10 cellular contexts compared by ENCODE assay signal in the genomic region with DNA sequence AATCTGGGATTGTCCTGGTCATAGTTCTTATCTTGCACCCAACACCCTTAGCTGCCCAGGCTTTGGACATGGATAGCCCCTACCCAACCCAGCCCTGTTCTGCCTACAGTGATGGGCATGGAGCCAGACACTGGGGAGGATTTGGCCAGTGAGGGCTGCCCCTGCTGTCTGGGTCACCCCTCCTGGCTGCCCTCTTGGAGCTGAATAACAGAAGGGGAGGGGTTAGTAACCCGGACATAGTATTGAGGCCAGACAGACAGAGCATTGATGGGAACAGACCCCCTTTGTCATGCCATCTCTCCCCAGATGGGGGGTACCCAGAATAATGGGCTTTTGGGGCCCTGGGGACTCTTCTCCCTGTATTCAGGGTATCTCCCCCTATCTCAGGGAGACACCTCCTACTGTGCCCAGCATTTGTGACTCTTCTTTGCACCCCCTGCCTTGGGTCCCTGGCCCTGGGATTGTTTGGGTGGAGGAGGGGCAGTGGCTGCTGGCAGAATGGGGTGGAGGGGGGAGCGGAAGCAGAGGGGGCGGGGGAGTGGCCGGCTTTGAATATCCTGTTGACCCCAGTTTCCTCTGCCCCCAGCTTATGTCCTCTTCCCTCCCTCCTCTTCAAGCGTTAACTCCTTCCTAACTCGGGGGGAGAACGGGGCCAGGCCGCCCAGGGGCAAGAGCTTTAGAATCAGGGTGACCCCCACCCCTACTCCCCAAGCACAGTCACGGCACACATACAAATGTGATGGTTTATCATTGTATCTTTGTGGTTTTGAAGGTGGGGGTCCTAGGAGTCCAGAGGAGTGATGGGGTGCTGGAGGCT. TPM values are rescaled to one million over a fixed set of nuclear protein-coding genes. Genes with fewer than 3 reads are reported as not detected.
DNase-seq lines count a peak whose midpoint lies in the region; ATAC-seq and TF ChIP-seq lines count a peak whose summit lies in the region.
"Had no signal": no experiment of that assay in that cellular context is flagged by ENCODE, and none has a peak within 500 bp of the region (broad histone marks: within the 10 kb centered on the region; RNA-seq: fewer than 3 reads in every experiment).

No MANE protein-coding gene starts in this region.

- no peaks in the 10 kb centered on the region for H3K27me3 ChIP-seq in mucosa of rectum (ENCODE audit: control insufficient read depth in 2 of 2, insufficient read depth in 2 of 2, low read length in 2 of 2)
- no peaks in the 10 kb centered on the region for H3K27me3 ChIP-seq in thyroid gland
- H3K27me3 ChIP-seq in brain microvascular endothelial cell (replicated peaks) = no peaks in the 10 kb centered on the region

- H3K36me3 Mint-ChIP-seq in activated CD8-positive, alpha-beta memory T cell treated with anti-CD3 and anti-CD28 coated beads, Interleukin-2, amount 10 ng/mL, durations not matched to agents 7 days and 5 days = peaks cover 11% of the 10 kb centered on the region

- H3K27me3 Mint-ChIP-seq in activated CD8-positive, alpha-beta memory T cell treated with anti-CD3 and anti-CD28 coated beads, Interleukin-2, amount 10 ng/mL, durations not matched to agents 7 days and 5 days = no peaks in the 10 kb centered on the region

- H3K9me3 Mint-ChIP-seq in activated CD8-positive, alpha-beta memory T cell treated with anti-CD3 and anti-CD28 coated beads, Interleukin-2, amount 10 ng/mL, durations not matched to agents 7 days and 5 days (ENCODE audit: low read depth) = no peaks in the 10 kb centered on the region

- H3K4me3 ChIP-seq in mucosa of rectum (ENCODE audit: low read length in 2 of 2) = peak overlapping the region in 1 of 2 donors; percentile 82
- no peak overlapping the region for H3K4me3 ChIP-seq in thyroid gland (replicated peaks in 1 of 3)
- H3K4me3 ChIP-seq in brain microvascular endothelial cell (ENCODE audit: low read depth, low read length) = no peak overlapping the region

- H3K9me3 ChIP-seq in mucosa of rectum (ENCODE audit: control insufficient read depth in 2 of 2, low read length in 2 of 2) (no peaks in the 10 kb centered on the region), thyroid gland (no peaks in the 10 kb centered on the region)

- 41 to 42% methylated on average over 9 of the region's 9 CpGs for WGBS in thyroid gland, 2 donors

- H3K27ac ChIP-seq in mucosa of rectum (ENCODE audit: low read depth in 2 of 2, low read length in 2 of 2) (peak overlapping the region; percentile 92 to 95), thyroid gland (peak overlapping the region in 2 of 3 donors; percentile 88 to 95), brain microvascular endothelial cell (no peak overlapping the region)

- peak overlapping the region; percentile 76 for H3K27ac Mint-ChIP-seq in activated CD8-positive, alpha-beta memory T cell treated with anti-CD3 and anti-CD28 coated beads, Interleukin-2, amount 10 ng/mL, durations not matched to agents 7 days and 5 days

- DNase-seq in activated CD8-positive, alpha-beta memory T cell treated with anti-CD3 and anti-CD28 coated beads, Interleukin-2, amount 10 ng/mL, durations not matched to agents 7 days and 5 days = no peak
- no peak for DNase-seq in activated CD8-positive, alpha-beta memory T cell treated with anti-CD3 and anti-CD28 coated beads, Interleukin-2, amount 50 U/mL, for 4 hours
- DNase-seq in dermis blood vessel endothelial cell = peak; percentile 39
- no peak for DNase-seq in thyroid gland
- DNase-seq in brain microvascular endothelial cell = no peak
- DNase-seq: ACHN had no signal

- no peak for ATAC-seq in activated CD8-positive, alpha-beta memory T cell treated with anti-CD3 and anti-CD28 coated beads, Interleukin-2, amount 10 ng/mL, durations not matched to agents 7 days and 5 days
- no peak for ATAC-seq in HG03342 (IDR thresholded peaks at IDR 0.05; ENCODE audit: unreplicated experiment)
- no peak for ATAC-seq in HG03045 (IDR thresholded peaks at IDR 0.05; ENCODE audit: unreplicated experiment)

- no peak overlapping the region for H3K4me3 Mint-ChIP-seq in activated CD8-positive, alpha-beta memory T cell treated with anti-CD3 and anti-CD28 coated beads, Interleukin-2, amount 10 ng/mL, durations not matched to agents 7 days and 5 days

- H3K36me3 ChIP-seq in mucosa of rectum (ENCODE audit: control insufficient read depth in 2 of 2, insufficient read depth in 2 of 2, low read length in 2 of 2) = peaks cover 21 to 33% of the 10 kb centered on the region in 2 donors
- H3K36me3 ChIP-seq in thyroid gland = peaks cover 14 to 21% of the 10 kb centered on the region in 2 donors
- H3K36me3 ChIP-seq in brain microvascular endothelial cell (replicated peaks) = peaks cover 36% of the 10 kb centered on the region

- peaks cover 65% of the 10 kb centered on the region for H3K4me1 Mint-ChIP-seq in activated CD8-positive, alpha-beta memory T cell treated with anti-CD3 and anti-CD28 coated beads, Interleukin-2, amount 10 ng/mL, durations not matched to agents 7 days and 5 days

- H3K9ac ChIP-seq in mucosa of rectum (ENCODE audit: low read depth in 1 of 2, low read length in 2 of 2) = peak overlapping the region in 1 of 2 donors; percentile 91

- CTCF ChIA-PET in activated CD8-positive, alpha-beta memory T cell treated with anti-CD3 and anti-CD28 coated beads, Interleukin-2, amount 10 ng/mL, durations not matched to agents 7 days and 5 days (lab: Charles Lee) = interaction anchor here (0.5 to 1.8 kb wide), 4 partner anchors 10 to 1302 kb away, joined by 3 to 5 read pairs (median 4); no protein-coding TSS in a partner anchor

- intact Hi-C loops in thyroid gland (cut with DNase I) = no loop called here

- no peak for TF ChIP-seq POLR2A in thyroid gland (IDR thresholded peaks at IDR 0.05)

- peaks cover 59 to 75% of the 10 kb centered on the region in 2 donors for H3K4me1 ChIP-seq in mucosa of rectum (ENCODE audit: control insufficient read depth in 2 of 2, insufficient read depth in 2 of 2, low read length in 2 of 2)
- peaks cover 59 to 78% of the 10 kb centered on the region in 2 donors for H3K4me1 ChIP-seq in thyroid gland

- no peak for TF ChIP-seq CTCF in thyroid gland (IDR thresholded peaks at IDR 0.05)
- no peak for TF ChIP-seq CTCF in brain microvascular endothelial cell (IDR thresholded peaks at IDR 0.05; ENCODE audit: low read depth, low read length, missing control alignments)

- in situ Hi-C loops in brain microvascular endothelial cell (cut with HindIII; ENCODE audit: low pct_ligation_motif_present, low sequenced_read_pairs) = no loop called here

RNA-seq across cellular contexts. Expression of a gene that starts 17.0 kb away (rescaled TPM):
- total RNA-seq in activated CD8-positive, alpha-beta memory T cell treated with anti-CD3 and anti-CD28 coated beads, Interleukin-2, amount 10 ng/mL, durations not matched to agents 7 days and 5 days = not detected
- total RNA-seq in dermis blood vessel endothelial cell (3.7 and 4.3 TPM in 2 replicates), thyroid gland (1 to 10 TPM; 1.6 to 3.4 (median 1.7) TPM)
- total RNA-seq: NCI-H460 had no signal

RNA-seq across cellular contexts. Expression of a gene that starts 38.5 kb away (rescaled TPM):
- total RNA-seq in activated CD8-positive, alpha-beta memory T cell treated with anti-CD3 and anti-CD28 coated beads, Interleukin-2, amount 10 ng/mL, durations not matched to agents 7 days and 5 days = 10 to 100 TPM; 29.9 to 39.5 TPM
- total RNA-seq in dermis blood vessel endothelial cell (9.7 and 13.6 TPM in 2 replicates), thyroid gland (10 to 100 TPM; 20.0 to 60.9 (median 35.2) TPM)

RNA-seq across cellular contexts. Expression of a gene that starts 59.8 kb away (rescaled TPM):
- total RNA-seq in activated CD8-positive, alpha-beta memory T cell treated with anti-CD3 and anti-CD28 coated beads, Interleukin-2, amount 10 ng/mL, durations not matched to agents 7 days and 5 days = 100 to 1,000 TPM; 109 to 111 TPM
- 16.8 and 33.6 TPM in 2 replicates for total RNA-seq in dermis blood vessel endothelial cell
- total RNA-seq in thyroid gland = 1 to 10 TPM in 1 of 4 donors, under 1 TPM in 3; 0.63 to 5.2 (median 0.79) TPM
